ENCODE assay signal across 8 cellular contexts in the genomic region with DNA sequence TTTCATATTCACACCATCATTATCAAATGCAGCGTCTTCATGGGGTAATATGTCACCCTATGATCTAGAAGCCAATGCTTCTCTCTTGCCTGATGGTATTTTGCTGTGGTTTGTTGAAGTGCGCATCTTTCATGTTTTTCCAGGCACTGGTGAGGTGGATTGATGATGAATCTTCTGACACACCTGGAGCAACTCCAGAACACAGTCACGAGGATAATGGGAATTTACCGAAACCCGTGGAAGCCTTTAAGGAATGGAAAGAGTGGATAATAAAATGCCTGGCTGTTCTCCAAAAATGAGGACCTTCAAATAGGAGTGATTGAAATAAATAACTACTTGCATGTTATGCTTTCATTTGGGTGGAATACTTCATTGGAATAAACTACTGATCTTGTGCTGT. TPM values are rescaled to one million over a fixed set of nuclear protein-coding genes. Genes with fewer than 3 reads are reported as not detected.
A peak's percentile ranks its signal among the peaks of the same experiment; 100 is the strongest.
DNase-seq lines count a peak whose midpoint lies in the region; ATAC-seq lines count a peak whose summit lies in the region.
"Not testable (repeated sequence)": the region's sequence is repeated elsewhere in the genome, so short reads cannot be mapped to it uniquely, and the experiment has no call there.

No MANE protein-coding gene starts in this region.

- not testable (repeated sequence) for H3K27me3 ChIP-seq in BLaER1 treated with 17β-estradiol and CSF1 and Interleukin-3, amounts not matched to agents 10 nM and 100 nM; naive thymus-derived CD4-positive, alpha-beta T cell (ENCODE audit: control insufficient read depth in 2 of 2, insufficient read depth in 2 of 2, low read length in 2 of 2)

- peaks cover 72 to 99% (median 95%) of the 10 kb centered on the region in 10 experiments for H3K4me1 ChIP-seq in BLaER1 treated with 17β-estradiol and CSF1 and Interleukin-3, amounts not matched to agents 10 nM and 100 nM
- peaks cover 74 to 90% of the 10 kb centered on the region in 2 donors for H3K4me1 ChIP-seq in naive thymus-derived CD4-positive, alpha-beta T cell (ENCODE audit: control insufficient read depth in 2 of 2, insufficient read depth in 2 of 2, low read length in 2 of 2)

- CTCF ChIA-PET in T-cell (lab: Charles Lee); activated naive CD4-positive, alpha-beta T cell treated with anti-CD3 and anti-CD28 coated beads for 36 hours (lab: Charles Lee); naive thymus-derived CD4-positive, alpha-beta T cell (lab: Charles Lee): not testable (repeated sequence)
- CTCF ChIA-PET in activated CD4-positive, alpha-beta memory T cell treated with anti-CD3 and anti-CD28 coated beads, Interleukin-2, amount 10 ng/mL, durations not matched to agents 7 days and 5 days (lab: Charles Lee): interaction anchor here (1.1 kb wide), 1 partner anchor 180 kb away, joined by 5 read pairs; no protein-coding TSS in a partner anchor

- H4K20me1 ChIP-seq in BLaER1 treated with 17β-estradiol and CSF1 and Interleukin-3, amounts not matched to agents 10 nM and 100 nM: not testable (repeated sequence)

- POLR2A ChIA-PET in T-cell (lab: Charles Lee): not testable (repeated sequence)
- POLR2A ChIA-PET in activated CD4-positive, alpha-beta memory T cell treated with anti-CD3 and anti-CD28 coated beads, Interleukin-2, amount 10 ng/mL, durations not matched to agents 7 days and 5 days (lab: Charles Lee): interaction anchor here (1.1 to 3.2 kb wide), 2 partner anchors 9 to 33 kb away, joined by 3 to 47 read pairs; partner anchors contain the start of gene AMZ2
- POLR2A ChIA-PET in naive thymus-derived CD4-positive, alpha-beta T cell (lab: Charles Lee): interaction anchor here (0.6 to 3.4 kb wide), 2 partner anchors 8 to 23 kb away, joined by 3 to 40 read pairs; partner anchors contain the start of gene AMZ2

- H3K4me2 ChIP-seq in BLaER1 treated with 17β-estradiol and CSF1 and Interleukin-3, amounts not matched to agents 10 nM and 100 nM: peak overlapping the region; percentile 65 to 90 (median 85)

- ATAC-seq in T-cell (replicated peaks in 1 of 4); central memory CD8-positive, alpha-beta T cell (replicated peaks; ENCODE audit: extremely low read depth, poor library complexity, severe bottlenecking); naive thymus-derived CD4-positive, alpha-beta T cell: not testable (repeated sequence)

- H3K4me3 Mint-ChIP-seq in IgD-negative memory B cell (peak overlapping the region in 1 of 4 donors; percentile 44), T-cell (peak overlapping the region in 1 of 3 donors; percentile 56)
- not testable (repeated sequence) for H3K4me3 Mint-ChIP-seq in activated CD4-positive, alpha-beta memory T cell treated with anti-CD3 and anti-CD28 coated beads, Interleukin-2, amount 10 ng/mL, durations not matched to agents 7 days and 5 days; activated naive CD4-positive, alpha-beta T cell treated with anti-CD3 and anti-CD28 coated beads for 36 hours; stimulated activated naive CD8-positive, alpha-beta T cell treated with anti-CD3 and anti-CD28 coated beads, Interleukin-15, Interleukin-2, amounts not matched to agents 100 ng/mL and 50 ng/mL, for 24 hours
- H3K4me3 Mint-ChIP-seq in central memory CD8-positive, alpha-beta T cell: peak overlapping the region; percentile 67
- peak overlapping the region in 8 of 10 donors; percentile 3 to 70 (median 44) for H3K4me3 Mint-ChIP-seq in naive thymus-derived CD4-positive, alpha-beta T cell

- peak overlapping the region in 8 of 11 experiments; percentile 69 to 96 (median 91); a peak in 16 of 22 replicates for H3K27ac ChIP-seq in BLaER1 treated with 17β-estradiol and CSF1 and Interleukin-3, amounts not matched to agents 10 nM and 100 nM
- peak overlapping the region; percentile 92 for H3K27ac ChIP-seq in naive thymus-derived CD4-positive, alpha-beta T cell (ENCODE audit: low read depth, low read length)

- intact Hi-C loops in activated naive CD4-positive, alpha-beta T cell treated with anti-CD3 and anti-CD28 coated beads for 36 hours (cut with micrococcal nuclease); naive thymus-derived CD4-positive, alpha-beta T cell (cut with micrococcal nuclease): not testable (repeated sequence)

- H3K9me3 Mint-ChIP-seq in IgD-negative memory B cell; T-cell; activated CD4-positive, alpha-beta memory T cell treated with anti-CD3 and anti-CD28 coated beads, Interleukin-2, amount 10 ng/mL, durations not matched to agents 7 days and 5 days; activated naive CD4-positive, alpha-beta T cell treated with anti-CD3 and anti-CD28 coated beads for 36 hours; central memory CD8-positive, alpha-beta T cell; naive thymus-derived CD4-positive, alpha-beta T cell; stimulated activated naive CD8-positive, alpha-beta T cell treated with anti-CD3 and anti-CD28 coated beads, Interleukin-15, Interleukin-2, amounts not matched to agents 100 ng/mL and 50 ng/mL, for 24 hours: not testable (repeated sequence)

- H3K27ac Mint-ChIP-seq in IgD-negative memory B cell (peak overlapping the region; percentile 88 to 93 (median 92)), T-cell (peak overlapping the region; percentile 87 to 94)
- H3K27ac Mint-ChIP-seq in activated CD4-positive, alpha-beta memory T cell treated with anti-CD3 and anti-CD28 coated beads, Interleukin-2, amount 10 ng/mL, durations not matched to agents 7 days and 5 days: peak overlapping the region; percentile 82
- H3K27ac Mint-ChIP-seq in activated naive CD4-positive, alpha-beta T cell treated with anti-CD3 and anti-CD28 coated beads for 36 hours: peak overlapping the region; percentile 92
- H3K27ac Mint-ChIP-seq in central memory CD8-positive, alpha-beta T cell (ENCODE audit: low read depth): peak overlapping the region; percentile 91
- H3K27ac Mint-ChIP-seq in naive thymus-derived CD4-positive, alpha-beta T cell: peak overlapping the region; percentile 40 to 97 (median 92)
- H3K27ac Mint-ChIP-seq in stimulated activated naive CD8-positive, alpha-beta T cell treated with anti-CD3 and anti-CD28 coated beads, Interleukin-15, Interleukin-2, amounts not matched to agents 100 ng/mL and 50 ng/mL, for 24 hours: peak overlapping the region; percentile 81

- not testable (repeated sequence) for H3K27me3 Mint-ChIP-seq in IgD-negative memory B cell; T-cell; activated CD4-positive, alpha-beta memory T cell treated with anti-CD3 and anti-CD28 coated beads, Interleukin-2, amount 10 ng/mL, durations not matched to agents 7 days and 5 days; activated naive CD4-positive, alpha-beta T cell treated with anti-CD3 and anti-CD28 coated beads for 36 hours (ENCODE audit: low read depth); central memory CD8-positive, alpha-beta T cell; naive thymus-derived CD4-positive, alpha-beta T cell; stimulated activated naive CD8-positive, alpha-beta T cell treated with anti-CD3 and anti-CD28 coated beads, Interleukin-15, Interleukin-2, amounts not matched to agents 100 ng/mL and 50 ng/mL, for 24 hours

- H3K36me3 ChIP-seq in BLaER1 treated with 17β-estradiol and CSF1 and Interleukin-3, amounts not matched to agents 10 nM and 100 nM: peaks cover 5 to 39% (median 15%) of the 10 kb centered on the region in 11 experiments; a peak in 15 of 22 replicates
- H3K36me3 ChIP-seq in naive thymus-derived CD4-positive, alpha-beta T cell (ENCODE audit: control insufficient read depth in 2 of 3, insufficient read depth in 3 of 3, low read length in 3 of 3): not testable (repeated sequence)

- H3K9ac ChIP-seq in BLaER1 treated with 17β-estradiol and CSF1 and Interleukin-3, amounts not matched to agents 10 nM and 100 nM: peak overlapping the region in 5 of 11 experiments; percentile 47 to 84 (median 73); a peak in 12 of 22 replicates

- peak in 1 of 34 experiments; percentile 21 for DNase-seq in T-cell
- not testable (repeated sequence) for DNase-seq in activated CD4-positive, alpha-beta memory T cell treated with anti-CD3 and anti-CD28 coated beads, Interleukin-2, amount 10 ng/mL, durations not matched to agents 7 days and 5 days; activated naive CD4-positive, alpha-beta T cell treated with anti-CD3 and anti-CD28 coated beads for 36 hours; central memory CD8-positive, alpha-beta T cell (ENCODE audit: low spot score in 2 of 2)
- DNase-seq in naive thymus-derived CD4-positive, alpha-beta T cell: peak in 1 of 9 donors; percentile 21

- H3K9me3 ChIP-seq in BLaER1 treated with 17β-estradiol and CSF1 and Interleukin-3, amounts not matched to agents 10 nM and 100 nM (replicated peaks in 1 of 11); naive thymus-derived CD4-positive, alpha-beta T cell (ENCODE audit: control insufficient read depth in 2 of 3, low read length in 3 of 3): not testable (repeated sequence)

- H3K4me1 Mint-ChIP-seq in IgD-negative memory B cell (peaks cover 43 to 54% (median 53%) of the 10 kb centered on the region in 3 donors), T-cell (peaks cover 77 to 89% (median 80%) of the 10 kb centered on the region in 3 donors)
- H3K4me1 Mint-ChIP-seq in activated CD4-positive, alpha-beta memory T cell treated with anti-CD3 and anti-CD28 coated beads, Interleukin-2, amount 10 ng/mL, durations not matched to agents 7 days and 5 days: peaks cover 89% of the 10 kb centered on the region
- H3K4me1 Mint-ChIP-seq in activated naive CD4-positive, alpha-beta T cell treated with anti-CD3 and anti-CD28 coated beads for 36 hours (ENCODE audit: low read depth): peaks cover 78% of the 10 kb centered on the region
- peaks cover 57% of the 10 kb centered on the region for H3K4me1 Mint-ChIP-seq in central memory CD8-positive, alpha-beta T cell
- H3K4me1 Mint-ChIP-seq in naive thymus-derived CD4-positive, alpha-beta T cell: peaks cover 42 to 90% (median 77%) of the 10 kb centered on the region in 7 donors
- peaks cover 89% of the 10 kb centered on the region for H3K4me1 Mint-ChIP-seq in stimulated activated naive CD8-positive, alpha-beta T cell treated with anti-CD3 and anti-CD28 coated beads, Interleukin-15, Interleukin-2, amounts not matched to agents 100 ng/mL and 50 ng/mL, for 24 hours (ENCODE audit: low read depth)

- H3K4me3 ChIP-seq in BLaER1 treated with 17β-estradiol and CSF1 and Interleukin-3, amounts not matched to agents 10 nM and 100 nM: 0 out of 20 replicates have a peak overlapping the region, but pooled peaks of 1 of the 10 experiments have one; percentile 19
- H3K4me3 ChIP-seq in naive thymus-derived CD4-positive, alpha-beta T cell (ENCODE audit: low read length): not testable (repeated sequence)

- not testable (repeated sequence) for H3K36me3 Mint-ChIP-seq in IgD-negative memory B cell
- H3K36me3 Mint-ChIP-seq in T-cell: peaks cover 28% of the 10 kb centered on the region
- H3K36me3 Mint-ChIP-seq in activated CD4-positive, alpha-beta memory T cell treated with anti-CD3 and anti-CD28 coated beads, Interleukin-2, amount 10 ng/mL, durations not matched to agents 7 days and 5 days (ENCODE audit: low read depth): peaks cover 65% of the 10 kb centered on the region
- peaks cover 56% of the 10 kb centered on the region for H3K36me3 Mint-ChIP-seq in activated naive CD4-positive, alpha-beta T cell treated with anti-CD3 and anti-CD28 coated beads for 36 hours (ENCODE audit: low read depth)
- peaks cover 31% of the 10 kb centered on the region for H3K36me3 Mint-ChIP-seq in central memory CD8-positive, alpha-beta T cell (ENCODE audit: insufficient read depth)
- peaks cover 0 to 43% (median 5%) of the 10 kb centered on the region in 5 donors for H3K36me3 Mint-ChIP-seq in naive thymus-derived CD4-positive, alpha-beta T cell
- H3K36me3 Mint-ChIP-seq in stimulated activated naive CD8-positive, alpha-beta T cell treated with anti-CD3 and anti-CD28 coated beads, Interleukin-15, Interleukin-2, amounts not matched to agents 100 ng/mL and 50 ng/mL, for 24 hours (ENCODE audit: low read depth): peaks cover 57% of the 10 kb centered on the region

RNA-seq across cellular contexts. Expression of gene AMZ2, which starts 8.8 kb away (rescaled TPM):
- 80.0 TPM for polyA plus RNA-seq in IgD-negative memory B cell
- 10 to 100 TPM; 50.9 to 81.8 (median 60.5) TPM for total RNA-seq in T-cell
- 100 to 1,000 TPM; 106 to 121 TPM for total RNA-seq in activated CD4-positive, alpha-beta memory T cell treated with anti-CD3 and anti-CD28 coated beads, Interleukin-2, amount 10 ng/mL, durations not matched to agents 7 days and 5 days
- total RNA-seq in activated naive CD4-positive, alpha-beta T cell treated with anti-CD3 and anti-CD28 coated beads for 36 hours: 100 to 1,000 TPM; 190 to 195 TPM
- total RNA-seq in naive thymus-derived CD4-positive, alpha-beta T cell: 10 to 100 TPM; 47.6 to 85.5 (median 73.8) TPM
- polyA plus RNA-seq in naive thymus-derived CD4-positive, alpha-beta T cell: 100 to 1,000 TPM in 1 of 2 donors, 10 to 100 TPM in 1; 98.4 to 103 TPM

RNA-seq across cellular contexts. Expression of gene SLC16A6, which starts 34.3 kb away (rescaled TPM):
- 0.33 TPM for polyA plus RNA-seq in IgD-negative memory B cell
- 10 to 100 TPM in 1 of 5 donors, 1 to 10 TPM in 4; 4.4 to 10.5 (median 7.0) TPM for total RNA-seq in T-cell
- total RNA-seq in activated CD4-positive, alpha-beta memory T cell treated with anti-CD3 and anti-CD28 coated beads, Interleukin-2, amount 10 ng/mL, durations not matched to agents 7 days and 5 days: 10 to 100 TPM; 10.4 to 10.8 TPM
- 1 to 10 TPM in 1 of 2 experiments, under 1 TPM in 1; 0.96 to 1.1 TPM for total RNA-seq in activated naive CD4-positive, alpha-beta T cell treated with anti-CD3 and anti-CD28 coated beads for 36 hours
- total RNA-seq in naive thymus-derived CD4-positive, alpha-beta T cell: 10 to 100 TPM in 1 of 5 experiments, 1 to 10 TPM in 4; 4.0 to 12.5 (median 6.8) TPM
- 1 to 10 TPM in 1 of 2 donors, under 1 TPM in 1; 0.74 to 1.1 TPM for polyA plus RNA-seq in naive thymus-derived CD4-positive, alpha-beta T cell

RNA-seq across cellular contexts. Expression of gene ARSG, which starts 34.6 kb away (rescaled TPM):
- 10.6 TPM for polyA plus RNA-seq in IgD-negative memory B cell
- 10 to 100 TPM; 14.5 to 22.9 (median 17.8) TPM for total RNA-seq in T-cell
- 10 to 100 TPM; 13.5 to 16.8 TPM for total RNA-seq in activated CD4-positive, alpha-beta memory T cell treated with anti-CD3 and anti-CD28 coated beads, Interleukin-2, amount 10 ng/mL, durations not matched to agents 7 days and 5 days
- total RNA-seq in activated naive CD4-positive, alpha-beta T cell treated with anti-CD3 and anti-CD28 coated beads for 36 hours: 10 to 100 TPM in 1 of 2 experiments, 1 to 10 TPM in 1; 9.0 to 10.5 TPM
- total RNA-seq in naive thymus-derived CD4-positive, alpha-beta T cell: 10 to 100 TPM in 4 of 5 experiments, 1 to 10 TPM in 1; 7.3 to 20.0 (median 13.2) TPM
- polyA plus RNA-seq in naive thymus-derived CD4-positive, alpha-beta T cell: 1 to 10 TPM; 7.9 to 8.5 TPM
